Comparison of ENCODE assay signal across 10 cellular contexts in genomic region chr4:13248621-13249298, GRCh38.
A peak's percentile ranks its signal among the peaks of the same experiment; 100 is the strongest.
DNase-seq lines count a peak whose midpoint lies in the region; ATAC-seq, FAIRE-seq and TF ChIP-seq lines count a peak whose summit lies in the region.
"Had no signal": no experiment of that assay in that cellular context is flagged by ENCODE, and none has a peak within 500 bp of the region (broad histone marks: within the 10 kb centered on the region; RNA-seq: fewer than 3 reads in every experiment).

No MANE protein-coding gene starts in this region.

- no peak overlapping the region for H3K27ac ChIP-seq in VCaP
- H3K27ac ChIP-seq: left lung had no signal

- no peak overlapping the region for H3K4me3 ChIP-seq in kidney epithelial cell (ENCODE audit: low read depth, low read length)
- H3K4me3 ChIP-seq: left lung had no signal

- TF ChIP-seq CTCF in D721Med (IDR thresholded peaks at IDR 0.05; ENCODE audit: insufficient read depth, missing control alignments), result peak; percentile 19
- TF ChIP-seq CTCF in VCaP (conservative IDR thresholded peaks at IDR 0.05), result peak; percentile 56
- peak; percentile 37 for TF ChIP-seq CTCF in kidney epithelial cell (IDR thresholded peaks at IDR 0.05; ENCODE audit: insufficient read depth, low read length, poor library complexity, severe bottlenecking)

- no peaks in the 10 kb centered on the region for H3K36me3 ChIP-seq in kidney epithelial cell (ENCODE audit: control insufficient read depth, insufficient read depth, low read length)
- H3K36me3 ChIP-seq: left lung had no signal

- DNase-seq in D721Med (ENCODE audit: insufficient read length, low spot score) (no peak), HT1080 (ENCODE audit: low read depth) (peak; percentile 7), kidney epithelial cell (ENCODE audit: low read depth) (no peak), NCI-H1092 (lab: John Stamatoyannopoulos, UW) (no peak), HuH-7.5 (ENCODE audit: low spot score) (no peak), NOMO-1 treated with DMSO at 0.1 percent for 48 hours (lab: John Stamatoyannopoulos, UW; ENCODE audit: unreplicated experiment) (no peak)
- DNase-seq: left lung, NCI-H526 had no signal

- no peaks in the 10 kb centered on the region for H3K27me3 ChIP-seq in kidney epithelial cell (ENCODE audit: control insufficient read depth, insufficient read depth, low read length)
- H3K27me3 ChIP-seq: left lung had no signal

- no peak for FAIRE-seq in D721Med (lab: Jason Lieb, UNC)

- ATAC-seq in GM18867 (IDR thresholded peaks at IDR 0.05; ENCODE audit: unreplicated experiment), result no peak
- ATAC-seq: left lung had no signal
